In the genomic region with DNA sequence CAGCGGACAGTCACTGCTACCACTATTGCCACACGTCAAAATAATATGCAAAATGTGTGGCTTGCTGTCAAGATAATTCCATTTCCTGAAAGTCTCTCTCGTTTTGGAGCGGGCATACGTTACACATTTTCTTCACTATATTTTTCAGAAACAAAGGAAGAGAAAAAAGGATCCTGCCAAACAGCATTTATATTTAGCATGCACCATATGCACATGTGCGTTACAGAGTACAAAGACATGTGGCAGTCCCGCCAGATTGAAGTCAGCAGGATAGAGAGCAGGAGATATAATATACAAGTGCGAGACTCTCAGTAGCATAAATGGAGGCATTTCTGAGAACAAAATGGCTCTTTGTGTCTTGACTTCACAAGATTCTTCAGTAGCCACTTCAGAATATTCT, we compare ENCODE assay signal across 13 cellular contexts.
DNase-seq lines count a peak whose midpoint lies in the region; ATAC-seq and TF ChIP-seq lines count a peak whose summit lies in the region.
"Had no signal": no experiment of that assay in that cellular context is flagged by ENCODE, and none has a peak within 500 bp of the region (broad histone marks: within the 10 kb centered on the region; RNA-seq: fewer than 3 reads in every experiment).

No MANE protein-coding gene starts in this region.

- WGBS in lower leg skin, 2 donors: 79 to 80% methylated on average over 8 of the region's 8 CpGs

- intact Hi-C loops in lower leg skin (cut with DNase I; ENCODE audit: low total_unique reads): no loop called here

- TF ChIP-seq POLR2A in lower leg skin (IDR thresholded peaks at IDR 0.05): no peak

- DNase-seq in G401 (ENCODE audit: low spot score) (peak; percentile 16), cerebellar cortex (ENCODE audit: low spot score) (peak; percentile 5), middle frontal gyrus (ENCODE audit: extremely low spot score, low spot score) (peak; percentile 42), NCI-H1105 (lab: John Stamatoyannopoulos, UW) (no peak), lower leg skin (ENCODE audit: low spot score in 2 of 2) (no peak)
- DNase-seq: BE2C; CD4-positive, alpha-beta T cell; DMS153; DMS79; GF-D8; GM23248 had no signal

- TF ChIP-seq CTCF in lower leg skin (IDR thresholded peaks at IDR 0.05): no peak

- ATAC-seq in HG03108 (IDR thresholded peaks at IDR 0.05; ENCODE audit: unreplicated experiment): no peak

- in situ Hi-C loops in G401 (cut with HindIII; ENCODE audit: low sequenced_read_pairs): no loop called here

- H3K4me3 ChIP-seq in lower leg skin (ENCODE audit: low read depth, poor library complexity, severe bottlenecking): no peak overlapping the region
- H3K4me3 ChIP-seq: GM23248, HAP-1 had no signal

Comparison
In these comparisons a context has a peak if more than half of its experiments do, and no peak if none do; other contexts are left out.
1. DNase-seq: peak in G401 (single experiment), cerebellar cortex (single experiment) and middle frontal gyrus (single experiment); none in NCI-H1105 (single experiment) and lower leg skin (0 of 2).